Comparison of ENCODE assay signal across 8 cellular contexts in genomic region chr17:81253358-81254131, GRCh38.
DNase-seq lines count a peak whose midpoint lies in the region; ATAC-seq and TF ChIP-seq lines count a peak whose summit lies in the region.

No MANE protein-coding gene starts in this region.

- H3K4me3 ChIP-seq in KMS-11 (IDR thresholded peaks at IDR 0.05; ENCODE audit: insufficient read depth, low read depth, low read length) (no peak overlapping the region), astrocyte of the spinal cord (ENCODE audit: low read depth, low read length) (no peak overlapping the region)

- H4K20me1 ChIP-seq in KMS-11 (ENCODE audit: insufficient read depth) = no peaks in the 10 kb centered on the region

- no peaks in the 10 kb centered on the region for H3K36me3 ChIP-seq in KMS-11 (ENCODE audit: insufficient read depth)

- no peaks in the 10 kb centered on the region for H3K4me1 ChIP-seq in KMS-11 (ENCODE audit: low read depth, poor library complexity, severe bottlenecking)

- no peak overlapping the region for H3K9ac ChIP-seq in KMS-11

- ATAC-seq in GM21360 (IDR thresholded peaks at IDR 0.05; ENCODE audit: unreplicated experiment) = no peak

- DNase-seq in COLO829 (ENCODE audit: low spot score) (peak; percentile 40), T-helper 9 cell (peak; percentile 55), astrocyte of the spinal cord (ENCODE audit: low read depth, low spot score) (no peak), inferior parietal cortex (ENCODE audit: extremely low spot score) (peak; percentile 67)
- peak; percentile 66 for DNase-seq in stimulated activated CD4-positive, alpha-beta T cell treated with anti-CD3 and anti-CD28 coated beads, Interleukin-4, amount 100 ng/mL, for 24 hours
- DNase-seq in NK-92 treated with Interleukin-12 subunit alpha and Interleukin-12 subunit beta, amount 100 ng/mL, for 24 hours (lab: John Stamatoyannopoulos, UW) = no peak

- H3K27me3 ChIP-seq in KMS-11 (ENCODE audit: insufficient read depth, low read depth) = no peaks in the 10 kb centered on the region

- no peak overlapping the region for H3K27ac ChIP-seq in KMS-11

- peak; percentile 88 for TF ChIP-seq CTCF in KMS-11 (conservative IDR thresholded peaks at IDR 0.05; ENCODE audit: low read depth, low read length)
- TF ChIP-seq CTCF in astrocyte of the spinal cord (IDR thresholded peaks at IDR 0.05; ENCODE audit: low read depth, low read length) = peak; percentile 71

- H3K4me2 ChIP-seq in KMS-11 = no peak overlapping the region

- H2AFZ ChIP-seq in KMS-11 (ENCODE audit: low read depth) = no peak overlapping the region

- H3K79me2 ChIP-seq in KMS-11 (ENCODE audit: insufficient read depth, low read depth) = no peaks in the 10 kb centered on the region

- in situ Hi-C loops in astrocyte of the spinal cord (cut with HindIII; ENCODE audit: low sequenced_read_pairs) = no loop called here

Comparison
In these comparisons a context has a peak if more than half of its experiments do, and no peak if none do; other contexts are left out.
1. DNase-seq: peak in COLO829 (single experiment), T-helper 9 cell (single experiment), inferior parietal cortex (single experiment) and stimulated activated CD4-positive, alpha-beta T cell treated with anti-CD3 and anti-CD28 coated beads, Interleukin-4, amount 100 ng/mL, for 24 hours (single experiment); none in astrocyte of the spinal cord (single experiment) and NK-92 treated with Interleukin-12 subunit alpha and Interleukin-12 subunit beta, amount 100 ng/mL, for 24 hours (single experiment).